ENCODE assay signal across 13 cellular contexts in genomic region chr3:64151335-64151871, GRCh38.
DNase-seq lines count a peak whose midpoint lies in the region; ATAC-seq, FAIRE-seq and TF ChIP-seq lines count a peak whose summit lies in the region.
"Had no signal": no experiment of that assay in that cellular context is flagged by ENCODE, and none has a peak within 500 bp of the region (broad histone marks: within the 10 kb centered on the region; RNA-seq: fewer than 3 reads in every experiment).

No MANE protein-coding gene starts in this region.

- H3K4me1 ChIP-seq in astrocyte (ENCODE audit: insufficient read depth, low read length), result peaks cover 33% of the 10 kb centered on the region
- peaks cover 12 to 14% of the 10 kb centered on the region in 2 donors for H3K4me1 ChIP-seq in left lung

- peak overlapping the region; percentile 58 for H3K27ac Mint-ChIP-seq in astrocyte (ENCODE audit: unreplicated experiment)
- no peak overlapping the region for H3K27ac Mint-ChIP-seq in WTC11
- no peak overlapping the region for H3K27ac Mint-ChIP-seq in activated CD4-positive, alpha-beta T cell treated with anti-CD3 and anti-CD28 coated beads, Interleukin-2, amount 10 ng/mL, durations not matched to agents 7 days and 5 days
- H3K27ac Mint-ChIP-seq: stimulated activated memory B cell treated with anti-CD40 and anti-IgM and Interleukin-4, amounts not matched to agents 10 μg/mL and 1 μg/mL and 100 μg/mL, for 72 hours had no signal

- H3K27me3 ChIP-seq in astrocyte (ENCODE audit: insufficient read depth, low read length) (no peaks in the 10 kb centered on the region), left lung (no peaks in the 10 kb centered on the region)

- H3K4me1 Mint-ChIP-seq in astrocyte (ENCODE audit: low read depth, unreplicated experiment) (peaks cover 6% of the 10 kb centered on the region), WTC11 (peaks cover 13% of the 10 kb centered on the region)
- no peaks in the 10 kb centered on the region for H3K4me1 Mint-ChIP-seq in activated CD4-positive, alpha-beta T cell treated with anti-CD3 and anti-CD28 coated beads, Interleukin-2, amount 10 ng/mL, durations not matched to agents 7 days and 5 days
- H3K4me1 Mint-ChIP-seq: stimulated activated memory B cell treated with anti-CD40 and anti-IgM and Interleukin-4, amounts not matched to agents 10 μg/mL and 1 μg/mL and 100 μg/mL, for 72 hours had no signal

- H4K20me1 ChIP-seq in astrocyte (ENCODE audit: insufficient read depth, low read length), result no peaks in the 10 kb centered on the region

- intact Hi-C loops in left lung (cut with DNase I), result no loop called here

- peaks cover 16% of the 10 kb centered on the region for H3K79me2 ChIP-seq in astrocyte (ENCODE audit: insufficient read depth, low read length)

- peak overlapping the region; percentile 95 for H3K27ac ChIP-seq in astrocyte (ENCODE audit: low read depth, low read length)
- peak overlapping the region; percentile 70 to 81 for H3K27ac ChIP-seq in left lung
- H3K27ac ChIP-seq: epithelial cell of prostate had no signal

- TF ChIP-seq CTCF in NB4 (IDR thresholded peaks at IDR 0.05; ENCODE audit: low read depth, low read length), result no peak
- TF ChIP-seq CTCF in astrocyte (IDR thresholded peaks at IDR 0.05; ENCODE audit: insufficient read depth, low read depth, low read length), result no peak
- TF ChIP-seq CTCF in left lung (IDR thresholded peaks at IDR 0.05), result no peak
- TF ChIP-seq CTCF in subcutaneous adipose tissue (IDR thresholded peaks at IDR 0.05; ENCODE audit: low read depth), result peak; percentile 25
- no peak for TF ChIP-seq CTCF in WTC11 (IDR thresholded peaks at IDR 0.05)

- H2AFZ ChIP-seq in astrocyte (ENCODE audit: low read depth, low read length), result no peak overlapping the region

- H3K27me3 Mint-ChIP-seq in astrocyte (ENCODE audit: low read depth, unreplicated experiment), result no peaks in the 10 kb centered on the region
- H3K27me3 Mint-ChIP-seq in WTC11 (ENCODE audit: low read depth), result no peaks in the 10 kb centered on the region
- no peaks in the 10 kb centered on the region for H3K27me3 Mint-ChIP-seq in activated CD4-positive, alpha-beta T cell treated with anti-CD3 and anti-CD28 coated beads, Interleukin-2, amount 10 ng/mL, durations not matched to agents 7 days and 5 days
- H3K27me3 Mint-ChIP-seq: stimulated activated memory B cell treated with anti-CD40 and anti-IgM and Interleukin-4, amounts not matched to agents 10 μg/mL and 1 μg/mL and 100 μg/mL, for 72 hours had no signal

- ATAC-seq in left lung (peak; percentile 73), HG02642 (IDR thresholded peaks at IDR 0.05; ENCODE audit: poor library complexity, unreplicated experiment) (no peak), WTC11 (no peak), HG03175 (IDR thresholded peaks at IDR 0.05; ENCODE audit: unreplicated experiment) (no peak)
- ATAC-seq: stimulated activated memory B cell treated with anti-CD40 and anti-IgM and Interleukin-4, amounts not matched to agents 10 μg/mL and 1 μg/mL and 100 μg/mL, for 72 hours had no signal

- H3K9ac ChIP-seq in astrocyte (ENCODE audit: low read length), result peak overlapping the region; percentile 72

- H3K9me3 Mint-ChIP-seq in astrocyte (ENCODE audit: unreplicated experiment) (no peaks in the 10 kb centered on the region), WTC11 (peaks cover 3% of the 10 kb centered on the region)
- no peaks in the 10 kb centered on the region for H3K9me3 Mint-ChIP-seq in activated CD4-positive, alpha-beta T cell treated with anti-CD3 and anti-CD28 coated beads, Interleukin-2, amount 10 ng/mL, durations not matched to agents 7 days and 5 days
- H3K9me3 Mint-ChIP-seq: stimulated activated memory B cell treated with anti-CD40 and anti-IgM and Interleukin-4, amounts not matched to agents 10 μg/mL and 1 μg/mL and 100 μg/mL, for 72 hours had no signal

- CTCF ChIA-PET in WTC11 (lab: Charles Lee), result no interaction called here
- CTCF ChIA-PET in activated CD4-positive, alpha-beta T cell treated with anti-CD3 and anti-CD28 coated beads, Interleukin-2, amount 10 ng/mL, durations not matched to agents 7 days and 5 days (lab: Charles Lee), result interaction anchor here (1.8 kb wide), 1 partner anchor 15 kb away, joined by 5 read pairs; no protein-coding TSS in a partner anchor

- H3K36me3 Mint-ChIP-seq in astrocyte (ENCODE audit: low read depth, unreplicated experiment) (peaks cover 54% of the 10 kb centered on the region), WTC11 (peaks cover 7% of the 10 kb centered on the region)
- H3K36me3 Mint-ChIP-seq in activated CD4-positive, alpha-beta T cell treated with anti-CD3 and anti-CD28 coated beads, Interleukin-2, amount 10 ng/mL, durations not matched to agents 7 days and 5 days (ENCODE audit: low read depth), result no peaks in the 10 kb centered on the region

- H3K9me3 ChIP-seq in astrocyte (ENCODE audit: insufficient read depth, low read depth, low read length) (no peaks in the 10 kb centered on the region), left lung (no peaks in the 10 kb centered on the region)

- peak; percentile 27 for DNase-seq in NB4 (ENCODE audit: low read depth)
- DNase-seq in astrocyte (ENCODE audit: low read depth), result no peak
- DNase-seq in left lung, result no peak
- DNase-seq in WTC11 (ENCODE audit: low spot score), result no peak
- DNase-seq in activated CD4-positive, alpha-beta T cell treated with anti-CD3 and anti-CD28 coated beads, Interleukin-2, amount 10 ng/mL, durations not matched to agents 7 days and 5 days, result no peak
- DNase-seq: NCI-H2081 treated with DMSO at 0.1 percent for 48 hours; stimulated activated CD4-positive, alpha-beta T cell treated with anti-CD3 and anti-CD28 coated beads, Interleukin-15, amount 100 ng/mL, for 24 hours had no signal

- H3K4me2 ChIP-seq in astrocyte (ENCODE audit: low read length), result peak overlapping the region; percentile 53

- no peak overlapping the region for H3K4me3 ChIP-seq in NB4 (ENCODE audit: low read depth, low read length)
- H3K4me3 ChIP-seq in astrocyte (ENCODE audit: insufficient read depth, low read depth, low read length), result no peak overlapping the region
- H3K4me3 ChIP-seq in left lung, result no peak overlapping the region

- TF ChIP-seq POLR2A in NB4 (IDR thresholded peaks at IDR 0.05; ENCODE audit: extremely low read depth, insufficient read length), result no peak

- peaks cover 42% of the 10 kb centered on the region for H3K36me3 ChIP-seq in astrocyte (ENCODE audit: insufficient read depth, low read length)
- H3K36me3 ChIP-seq in left lung, result peaks cover 0 to 29% of the 10 kb centered on the region in 2 donors

- POLR2A ChIA-PET in WTC11 (lab: Charles Lee), result no interaction called here
- POLR2A ChIA-PET in activated CD4-positive, alpha-beta T cell treated with anti-CD3 and anti-CD28 coated beads, Interleukin-2, amount 10 ng/mL, durations not matched to agents 7 days and 5 days (lab: Charles Lee), result no interaction called here

- H3K4me3 Mint-ChIP-seq in astrocyte (ENCODE audit: unreplicated experiment) (no peak overlapping the region), WTC11 (no peak overlapping the region)
- H3K4me3 Mint-ChIP-seq in activated CD4-positive, alpha-beta T cell treated with anti-CD3 and anti-CD28 coated beads, Interleukin-2, amount 10 ng/mL, durations not matched to agents 7 days and 5 days, result no peak overlapping the region
- H3K4me3 Mint-ChIP-seq: stimulated activated memory B cell treated with anti-CD40 and anti-IgM and Interleukin-4, amounts not matched to agents 10 μg/mL and 1 μg/mL and 100 μg/mL, for 72 hours had no signal

- FAIRE-seq in astrocyte (lab: Jason Lieb, UNC), result no peak
- FAIRE-seq: TTC549 had no signal

TF ChIP-seq in WTC11, 78 proteins besides CTCF, POLR2A, EP300 and RAD21:
- TF ChIP-seq PREB (CRISPR knock-in tag; IDR thresholded peaks at IDR 0.05; ENCODE audit: borderline replicate concordance) (no peak), ZNF138 (CRISPR knock-in tag; conservative IDR thresholded peaks at IDR 0.05) (no peak), NR1H2 (CRISPR knock-in tag; IDR thresholded peaks at IDR 0.05) (no peak)
